In the genomic region with DNA sequence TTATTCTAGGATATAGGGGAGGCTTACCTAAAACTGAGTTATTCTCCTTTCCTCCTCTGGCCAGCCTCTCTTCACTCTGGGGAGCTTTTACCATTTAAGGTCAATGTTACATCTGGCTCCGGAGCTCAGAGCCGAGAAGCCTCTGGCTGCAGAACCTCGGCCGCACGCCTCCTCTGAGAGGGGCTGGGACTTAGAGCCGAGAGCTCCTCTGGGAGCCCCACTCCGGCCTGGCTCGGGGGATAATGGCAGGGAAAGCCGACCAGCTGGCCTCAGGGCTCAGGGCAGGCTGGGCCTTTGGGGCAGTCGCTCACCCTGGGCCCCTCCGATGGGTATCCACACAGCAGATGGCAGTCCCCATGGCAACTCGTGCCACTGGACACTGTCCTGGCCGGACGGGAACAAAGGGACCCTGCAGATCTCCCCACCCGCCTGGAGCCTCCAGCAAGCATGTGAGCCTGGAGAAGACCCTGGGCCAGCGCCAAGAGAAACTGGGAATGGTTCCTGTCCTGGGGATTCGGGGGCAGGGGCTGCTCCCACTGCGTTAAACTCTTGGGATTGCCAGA, we compare ENCODE assay signal across 1 cellular context.
TF ChIP-seq lines count a peak whose summit lies in the region.

A gene with protein sequence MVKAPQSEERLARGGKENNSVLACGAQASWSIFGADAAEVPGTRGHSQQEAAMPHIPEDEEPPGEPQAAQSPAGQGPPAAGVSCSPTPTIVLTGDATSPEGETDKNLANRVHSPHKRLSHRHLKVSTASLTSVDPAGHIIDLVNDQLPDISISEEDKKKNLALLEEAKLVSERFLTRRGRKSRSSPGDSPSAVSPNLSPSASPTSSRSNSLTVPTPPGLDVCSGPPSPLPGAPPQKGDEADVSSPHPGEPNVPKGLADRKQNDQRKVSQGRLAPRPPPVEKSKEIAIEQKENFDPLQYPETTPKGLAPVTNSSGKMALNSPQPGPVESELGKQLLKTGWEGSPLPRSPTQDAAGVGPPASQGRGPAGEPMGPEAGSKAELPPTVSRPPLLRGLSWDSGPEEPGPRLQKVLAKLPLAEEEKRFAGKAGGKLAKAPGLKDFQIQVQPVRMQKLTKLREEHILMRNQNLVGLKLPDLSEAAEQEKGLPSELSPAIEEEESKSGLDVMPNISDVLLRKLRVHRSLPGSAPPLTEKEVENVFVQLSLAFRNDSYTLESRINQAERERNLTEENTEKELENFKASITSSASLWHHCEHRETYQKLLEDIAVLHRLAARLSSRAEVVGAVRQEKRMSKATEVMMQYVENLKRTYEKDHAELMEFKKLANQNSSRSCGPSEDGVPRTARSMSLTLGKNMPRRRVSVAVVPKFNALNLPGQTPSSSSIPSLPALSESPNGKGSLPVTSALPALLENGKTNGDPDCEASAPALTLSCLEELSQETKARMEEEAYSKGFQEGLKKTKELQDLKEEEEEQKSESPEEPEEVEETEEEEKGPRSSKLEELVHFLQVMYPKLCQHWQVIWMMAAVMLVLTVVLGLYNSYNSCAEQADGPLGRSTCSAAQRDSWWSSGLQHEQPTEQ (minus strand): TSS at position 247 of the 563 bp plus-strand sequence. CDS start 153 bp downstream, at position 94.

TF ChIP-seq in WTC11, 78 proteins besides CTCF, POLR2A, EP300 and RAD21 (continued from another document):
- TF ChIP-seq, protein P1, sequence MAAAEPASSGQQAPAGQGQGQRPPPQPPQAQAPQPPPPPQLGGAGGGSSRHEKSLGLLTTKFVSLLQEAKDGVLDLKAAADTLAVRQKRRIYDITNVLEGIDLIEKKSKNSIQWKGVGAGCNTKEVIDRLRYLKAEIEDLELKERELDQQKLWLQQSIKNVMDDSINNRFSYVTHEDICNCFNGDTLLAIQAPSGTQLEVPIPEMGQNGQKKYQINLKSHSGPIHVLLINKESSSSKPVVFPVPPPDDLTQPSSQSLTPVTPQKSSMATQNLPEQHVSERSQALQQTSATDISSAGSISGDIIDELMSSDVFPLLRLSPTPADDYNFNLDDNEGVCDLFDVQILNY (CRISPR knock-in tag; IDR thresholded peaks at IDR 0.05): no peak
- TF ChIP-seq CBFB (CRISPR knock-in tag; IDR thresholded peaks at IDR 0.05; ENCODE audit: low read depth): no peak
- no peak for TF ChIP-seq NFE2L1 (CRISPR knock-in tag; IDR thresholded peaks at IDR 0.05)
- TF ChIP-seq NR3C1 (CRISPR knock-in tag; conservative IDR thresholded peaks at IDR 0.05; ENCODE audit: low read depth): no peak
- no peak for TF ChIP-seq NFYB (CRISPR knock-in tag; conservative IDR thresholded peaks at IDR 0.05; ENCODE audit: low read depth)
- TF ChIP-seq, protein P2, sequence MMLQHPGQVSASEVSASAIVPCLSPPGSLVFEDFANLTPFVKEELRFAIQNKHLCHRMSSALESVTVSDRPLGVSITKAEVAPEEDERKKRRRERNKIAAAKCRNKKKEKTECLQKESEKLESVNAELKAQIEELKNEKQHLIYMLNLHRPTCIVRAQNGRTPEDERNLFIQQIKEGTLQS (CRISPR knock-in tag; conservative IDR thresholded peaks at IDR 0.05): no peak
- no peak for TF ChIP-seq OVOL2 (CRISPR knock-in tag; IDR thresholded peaks at IDR 0.05; ENCODE audit: borderline replicate concordance)
- no peak for TF ChIP-seq MXD4 (CRISPR knock-in tag; IDR thresholded peaks at IDR 0.05; ENCODE audit: borderline replicate concordance)
- TF ChIP-seq, protein P3, sequence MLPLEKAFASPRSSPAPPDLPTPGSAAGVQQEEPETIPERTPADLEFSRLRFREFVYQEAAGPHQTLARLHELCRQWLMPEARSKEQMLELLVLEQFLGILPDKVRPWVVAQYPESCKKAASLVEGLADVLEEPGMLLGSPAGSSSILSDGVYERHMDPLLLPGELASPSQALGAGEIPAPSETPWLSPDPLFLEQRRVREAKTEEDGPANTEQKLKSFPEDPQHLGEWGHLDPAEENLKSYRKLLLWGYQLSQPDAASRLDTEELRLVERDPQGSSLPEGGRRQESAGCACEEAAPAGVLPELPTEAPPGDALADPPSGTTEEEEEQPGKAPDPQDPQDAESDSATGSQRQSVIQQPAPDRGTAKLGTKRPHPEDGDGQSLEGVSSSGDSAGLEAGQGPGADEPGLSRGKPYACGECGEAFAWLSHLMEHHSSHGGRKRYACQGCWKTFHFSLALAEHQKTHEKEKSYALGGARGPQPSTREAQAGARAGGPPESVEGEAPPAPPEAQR (CRISPR knock-in tag; IDR thresholded peaks at IDR 0.05): no peak
- no peak for TF ChIP-seq JAZF1 (CRISPR knock-in tag; IDR thresholded peaks at IDR 0.05)
- TF ChIP-seq ELF4 (CRISPR knock-in tag; IDR thresholded peaks at IDR 0.05; ENCODE audit: low read depth): no peak
- no peak for TF ChIP-seq PRRX2 (CRISPR knock-in tag; IDR thresholded peaks at IDR 0.05)
- TF ChIP-seq RELA (CRISPR knock-in tag; IDR thresholded peaks at IDR 0.05; ENCODE audit: borderline replicate concordance): no peak
- no peak for TF ChIP-seq NR2C2 (CRISPR knock-in tag; IDR thresholded peaks at IDR 0.05)
- TF ChIP-seq CREM (CRISPR knock-in tag; IDR thresholded peaks at IDR 0.05): no peak
- TF ChIP-seq, protein P4, sequence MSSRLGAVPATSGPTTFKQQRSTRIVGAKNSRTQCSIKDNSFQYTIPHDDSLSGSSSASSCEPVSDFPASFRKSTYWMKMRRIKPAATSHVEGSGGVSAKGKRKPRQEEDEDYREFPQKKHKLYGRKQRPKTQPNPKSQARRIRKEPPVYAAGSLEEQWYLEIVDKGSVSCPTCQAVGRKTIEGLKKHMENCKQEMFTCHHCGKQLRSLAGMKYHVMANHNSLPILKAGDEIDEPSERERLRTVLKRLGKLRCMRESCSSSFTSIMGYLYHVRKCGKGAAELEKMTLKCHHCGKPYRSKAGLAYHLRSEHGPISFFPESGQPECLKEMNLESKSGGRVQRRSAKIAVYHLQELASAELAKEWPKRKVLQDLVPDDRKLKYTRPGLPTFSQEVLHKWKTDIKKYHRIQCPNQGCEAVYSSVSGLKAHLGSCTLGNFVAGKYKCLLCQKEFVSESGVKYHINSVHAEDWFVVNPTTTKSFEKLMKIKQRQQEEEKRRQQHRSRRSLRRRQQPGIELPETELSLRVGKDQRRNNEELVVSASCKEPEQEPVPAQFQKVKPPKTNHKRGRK (CRISPR knock-in tag; IDR thresholded peaks at IDR 0.05; ENCODE audit: borderline replicate concordance): no peak
